Comparison of ENCODE assay signal across 8 cellular contexts in the genomic region with DNA sequence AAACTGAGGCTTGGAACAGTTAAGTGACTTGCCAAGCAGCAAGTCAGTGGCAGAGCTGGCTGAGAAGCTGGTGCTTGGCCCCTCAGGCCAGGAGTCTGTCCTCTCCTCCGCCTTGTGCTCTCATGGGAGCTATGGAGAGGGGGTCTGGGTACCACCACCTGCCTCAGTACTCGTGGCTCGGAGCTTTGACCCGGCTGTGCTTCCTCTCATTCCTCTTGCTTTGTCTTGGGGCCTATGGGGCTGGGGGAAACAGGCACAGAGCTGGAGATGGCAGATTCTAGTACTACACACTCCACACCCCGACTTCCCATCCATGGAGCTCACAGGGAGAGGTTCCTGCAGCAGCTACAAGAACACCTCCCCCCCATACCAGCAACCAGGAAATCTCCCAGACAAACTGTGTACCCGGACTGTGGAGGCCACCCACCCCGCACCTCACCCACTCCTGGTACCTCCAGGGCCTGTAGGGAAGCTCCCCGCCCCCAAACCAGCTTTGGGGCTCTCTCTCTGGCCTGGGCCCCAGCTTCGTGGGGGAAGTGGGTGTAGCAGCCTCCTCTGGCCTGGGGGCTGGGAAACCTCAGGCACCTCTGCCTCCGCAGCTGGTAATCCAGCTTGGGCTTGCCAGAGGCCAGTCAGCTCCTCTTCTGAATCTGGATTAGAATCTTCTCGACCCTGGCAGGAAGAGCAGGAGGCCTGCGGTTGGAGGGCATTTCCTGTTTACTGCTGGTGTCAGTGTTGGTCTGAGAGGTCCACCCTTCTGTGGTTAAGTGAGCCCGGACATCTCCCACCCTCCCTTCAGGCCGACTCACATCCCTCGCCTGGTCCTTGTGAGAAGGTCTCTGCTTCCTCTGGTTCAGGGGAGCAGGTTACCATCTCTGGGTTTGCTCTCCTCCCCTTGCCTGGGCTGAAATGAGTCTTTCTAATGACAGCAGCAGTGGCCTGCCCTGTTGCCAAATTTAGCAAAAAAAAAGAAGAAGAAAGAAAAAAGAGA. TPM values are rescaled to one million over a fixed set of nuclear protein-coding genes. Genes with fewer than 3 reads are reported as not detected.
DNase-seq lines count a peak whose midpoint lies in the region; ATAC-seq and TF ChIP-seq lines count a peak whose summit lies in the region.

No MANE protein-coding gene starts in this region.

- POLR2A ChIA-PET in GM10248 (lab: Yijun Ruan, JAX), result interaction anchor here (0.5 to 8.5 kb wide), 3 partner anchors 19 to 526 kb away, joined by 3 to 91 read pairs (median 4); a partner anchor contains a TSS

- CTCF ChIA-PET in GM10248 (lab: Yijun Ruan, JAX), result interaction anchor here (0.8 to 11.9 kb wide), 15 partner anchors 9 to 236 kb away, joined by 3 to 162 read pairs (median 5); a partner anchor contains a TSS

- peak overlapping the region; percentile 84 for H3K27ac Mint-ChIP-seq in activated T-helper 17 cell treated with anti-CD3 and anti-CD28 coated beads, Interleukin-2, amount 50 U/mL, for 72 hours

- no peaks in the 10 kb centered on the region for H3K9me3 Mint-ChIP-seq in activated T-helper 17 cell treated with anti-CD3 and anti-CD28 coated beads, Interleukin-2, amount 50 U/mL, for 72 hours

- peaks cover under 1% of the 10 kb centered on the region for H3K27me3 Mint-ChIP-seq in activated T-helper 17 cell treated with anti-CD3 and anti-CD28 coated beads, Interleukin-2, amount 50 U/mL, for 72 hours

- H3K4me3 Mint-ChIP-seq in activated T-helper 17 cell treated with anti-CD3 and anti-CD28 coated beads, Interleukin-2, amount 50 U/mL, for 72 hours, result peak overlapping the region; percentile 16

- peak; percentile 64 for DNase-seq in GM10248 (ENCODE audit: extremely low spot score)
- DNase-seq in HUDEP-2 (lab: John Stamatoyannopoulos, UW; ENCODE audit: unreplicated experiment in 76 of 76), result peak in 40 of 76 experiments; percentile 4 to 76 (median 30)
- DNase-seq in hippocampal formation (lab: John Stamatoyannopoulos, UW), result peak; percentile 25 to 60
- DNase-seq in stimulated activated naive CD8-positive, alpha-beta T cell treated with anti-CD3 and anti-CD28 coated beads, Interleukin-15, Interleukin-2, amounts not matched to agents 100 U/mL and 50 U/mL, for 24 hours, result peak; percentile 36
- no peak for DNase-seq in NCI-H1436 treated with DMSO at 0.1 percent for 48 hours (lab: John Stamatoyannopoulos, UW)
- no peak for DNase-seq in DMS79 treated with DMSO at 0.1 percent for 48 hours (lab: John Stamatoyannopoulos, UW)

- ATAC-seq in GM21576 (IDR thresholded peaks at IDR 0.05; ENCODE audit: unreplicated experiment), result peak; percentile 59
- ATAC-seq in activated T-helper 17 cell treated with anti-CD3 and anti-CD28 coated beads, Interleukin-2, amount 50 U/mL, for 72 hours (replicated peaks), result peak; percentile 45
- peak; percentile 15 for ATAC-seq in stimulated activated naive CD8-positive, alpha-beta T cell treated with anti-CD3 and anti-CD28 coated beads, Interleukin-15, Interleukin-2, amounts not matched to agents 100 U/mL and 50 U/mL, for 24 hours

- no peak for TF ChIP-seq CTCF in GM10248 (IDR thresholded peaks at IDR 0.05; ENCODE audit: control extremely low read depth, extremely low read depth, low read depth, missing control alignments)

- no peaks in the 10 kb centered on the region for H3K36me3 Mint-ChIP-seq in activated T-helper 17 cell treated with anti-CD3 and anti-CD28 coated beads, Interleukin-2, amount 50 U/mL, for 72 hours (ENCODE audit: low read depth)

- peaks cover 7% of the 10 kb centered on the region for H3K4me1 Mint-ChIP-seq in activated T-helper 17 cell treated with anti-CD3 and anti-CD28 coated beads, Interleukin-2, amount 50 U/mL, for 72 hours

RNA-seq across cellular contexts. Expression of a gene that starts 22.3 kb away (rescaled TPM):
- 10 to 100 TPM in 1 of 2 donors, 1 to 10 TPM in 1; 6.8 to 25.8 TPM for total RNA-seq in activated T-helper 17 cell treated with anti-CD3 and anti-CD28 coated beads, Interleukin-2, amount 50 U/mL, for 72 hours

Comparison
In these comparisons a context has a peak if more than half of its experiments do, and no peak if none do; other contexts are left out.
1. DNase-seq: peak in GM10248 (single experiment), HUDEP-2 (40 of 76), hippocampal formation (2 of 2) and stimulated activated naive CD8-positive, alpha-beta T cell treated with anti-CD3 and anti-CD28 coated beads, Interleukin-15, Interleukin-2, amounts not matched to agents 100 U/mL and 50 U/mL, for 24 hours (single experiment); none in NCI-H1436 treated with DMSO at 0.1 percent for 48 hours (single experiment) and DMS79 treated with DMSO at 0.1 percent for 48 hours (single experiment).
2. Peak in every context shown above with its lines, with median percentiles within 50 percentile points of each other: ATAC-seq.